20 cellular contexts compared by ENCODE assay signal in genomic region chr6:160173806-160174205, GRCh38. TPM values are rescaled to one million over a fixed set of nuclear protein-coding genes. Genes with fewer than 3 reads are reported as not detected.
"Had no signal": no experiment of that assay in that cellular context is flagged by ENCODE, and none has a peak within 500 bp of the region (broad histone marks: within the 10 kb centered on the region; RNA-seq: fewer than 3 reads in every experiment).

No MANE protein-coding gene starts in this region.

- H3K4me1 ChIP-seq: esophagus squamous epithelium, parathyroid adenoma, psoas muscle, stomach had no signal

- H3K27ac ChIP-seq: esophagus squamous epithelium, parathyroid adenoma, psoas muscle, stomach, thoracic aorta, transverse colon had no signal

- H3K36me3 Mint-ChIP-seq: immature natural killer cell; natural killer cell treated with Interleukin-12 subunit alpha and Interleukin-12 subunit beta and Interleukin-15 and Interleukin-18, amount 100 ng/mL, for 72 hours had no signal

- H3K4me3 ChIP-seq: esophagus squamous epithelium, psoas muscle, stomach, thoracic aorta, transverse colon had no signal

- H3K27me3 ChIP-seq: esophagus squamous epithelium, stomach, transverse colon had no signal

- H3K4me1 Mint-ChIP-seq: immature natural killer cell had no signal

- H3K4me3 Mint-ChIP-seq: dendritic cell treated with granulocyte-macrophage colony-stimulating factor and Interleukin-4, amounts not matched to agents 40 ng/mL and 50 ng/mL, for 4 days; effector memory CD8-positive, alpha-beta T cell; immature natural killer cell; natural killer cell treated with Interleukin-12 subunit alpha and Interleukin-12 subunit beta and Interleukin-15 and Interleukin-18, amount 100 ng/mL, for 72 hours had no signal

- H3K27ac Mint-ChIP-seq: dendritic cell treated with granulocyte-macrophage colony-stimulating factor and Interleukin-4, amounts not matched to agents 40 ng/mL and 50 ng/mL, for 4 days; effector memory CD8-positive, alpha-beta T cell; immature natural killer cell; natural killer cell treated with Interleukin-12 subunit alpha and Interleukin-12 subunit beta and Interleukin-15 and Interleukin-18, amount 100 ng/mL, for 72 hours had no signal

- H3K9ac ChIP-seq: parathyroid adenoma had no signal

- H2AFZ ChIP-seq: parathyroid adenoma had no signal

- H3K36me3 ChIP-seq: esophagus squamous epithelium, stomach, thoracic aorta, transverse colon had no signal

- H3K9me3 Mint-ChIP-seq: dendritic cell treated with granulocyte-macrophage colony-stimulating factor and Interleukin-4, amounts not matched to agents 40 ng/mL and 50 ng/mL, for 4 days; effector memory CD8-positive, alpha-beta T cell; natural killer cell treated with Interleukin-12 subunit alpha and Interleukin-12 subunit beta and Interleukin-15 and Interleukin-18, amount 100 ng/mL, for 72 hours had no signal

- ATAC-seq: effector memory CD8-positive, alpha-beta T cell; natural killer cell treated with Interleukin-12 subunit alpha and Interleukin-12 subunit beta and Interleukin-15 and Interleukin-18, amount 100 ng/mL, for 72 hours; psoas muscle; sciatic nerve had no signal

- H3K9me3 ChIP-seq: esophagus squamous epithelium, psoas muscle, stomach, thoracic aorta, transverse colon had no signal

- H3K79me2 ChIP-seq: parathyroid adenoma had no signal

- DNase-seq: cerebellar nuclear complex; effector memory CD8-positive, alpha-beta T cell; esophagus squamous epithelium; foreskin fibroblast; immature natural killer cell; kidney; psoas muscle; retina; stimulated activated CD4-positive, alpha-beta T cell treated with anti-CD3 and anti-CD28 coated beads, Interleukin-2, amount 100 ng/mL, for 24 hours; stimulated activated CD4-positive, alpha-beta T cell treated with anti-CD3 and anti-CD28 coated beads, Interleukin-4, amount 100 ng/mL, for 4 hours; stimulated activated naive CD4-positive, alpha-beta T cell; stomach; substantia nigra; transverse colon had no signal

- H3K27me3 Mint-ChIP-seq: dendritic cell treated with granulocyte-macrophage colony-stimulating factor and Interleukin-4, amounts not matched to agents 40 ng/mL and 50 ng/mL, for 4 days had no signal

RNA-seq across cellular contexts. Expression of gene SLC22A1, which starts 52.2 kb away (rescaled TPM):
- total RNA-seq: lung microvascular endothelial cell had no signal
